20 cellular contexts compared by ENCODE assay signal in the genomic region with DNA sequence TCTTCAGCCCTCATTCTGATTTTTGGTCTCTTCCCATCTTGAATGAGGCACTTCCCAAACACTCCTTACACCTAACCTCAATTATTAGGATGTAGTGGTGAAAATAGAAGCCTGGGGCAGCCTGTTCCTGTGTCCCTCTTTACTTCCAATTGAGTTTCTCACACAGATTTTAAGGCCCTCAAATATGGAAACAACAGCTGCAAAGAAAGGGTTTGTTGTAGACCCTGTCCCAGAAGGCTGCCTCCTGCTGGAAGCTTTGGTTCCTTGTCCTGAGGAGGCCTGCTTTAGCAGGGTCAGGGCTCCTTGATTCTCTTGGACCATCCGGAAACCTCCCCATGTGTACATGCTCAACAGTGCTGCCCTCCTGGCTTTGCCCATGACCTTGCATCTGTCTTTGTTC.
DNase-seq lines count a peak whose midpoint lies in the region; ATAC-seq and TF ChIP-seq lines count a peak whose summit lies in the region.
"Had no signal": no experiment of that assay in that cellular context is flagged by ENCODE, and none has a peak within 500 bp of the region (broad histone marks: within the 10 kb centered on the region; RNA-seq: fewer than 3 reads in every experiment).

No MANE protein-coding gene starts in this region.

- no peak overlapping the region for H3K4me3 Mint-ChIP-seq in H9
- H3K4me3 Mint-ChIP-seq in activated T-helper 17 cell treated with anti-CD3 and anti-CD28 coated beads, Interleukin-2, amount 50 U/mL, for 72 hours = no peak overlapping the region
- no peak overlapping the region for H3K4me3 Mint-ChIP-seq in activated CD4-positive, alpha-beta memory T cell treated with anti-CD3 and anti-CD28 coated beads for 36 hours
- H3K4me3 Mint-ChIP-seq in activated T-helper 1 cell treated with anti-CD3 and anti-CD28 coated beads, Interleukin-12 subunit alpha, Interleukin-12 subunit beta, Interleukin-2, Interleukin-4 antibody, amounts not matched to agents 30 ng/mL and 10 ng/mL and 1 ng/mL, durations not matched to agents 14 hours and 24 hours and 36 hours = no peak overlapping the region
- H3K4me3 Mint-ChIP-seq: naive B cell; T-helper 2 cell treated with Interferon-gamma antibody and Interleukin-4, amounts not matched to agents 5 μg/mL and 100 μg/mL, for 36 hours had no signal

- H2AFZ ChIP-seq in H9 (ENCODE audit: low read length) (no peak overlapping the region), mesenchymal stem cell (ENCODE audit: low read depth, low read length) (no peak overlapping the region)
- H2AFZ ChIP-seq: parathyroid adenoma had no signal

- peak; percentile 40 for TF ChIP-seq CTCF in GM06990 (IDR thresholded peaks at IDR 0.05; ENCODE audit: insufficient read depth, low read length, poor library complexity, severe bottlenecking)
- peak; percentile 65 for TF ChIP-seq CTCF in H9 (conservative IDR thresholded peaks at IDR 0.05)

- no peak overlapping the region for H3K14ac ChIP-seq in H9 (ENCODE audit: insufficient read depth, low read length)
- no peak overlapping the region for H3K14ac ChIP-seq in mesenchymal stem cell (ENCODE audit: low read length in 2 of 2)

- CTCF ChIA-PET in activated CD4-positive, alpha-beta memory T cell treated with anti-CD3 and anti-CD28 coated beads for 36 hours (lab: Charles Lee) = interaction anchor here (0.9 to 2.6 kb wide), 3 partner anchors 27 to 171 kb away, joined by 3 to 12 read pairs (median 8); no protein-coding TSS in a partner anchor

- peaks cover 10 to 22% of the 10 kb centered on the region in 2 experiments for H3K4me1 Mint-ChIP-seq in H9
- H3K4me1 Mint-ChIP-seq in activated T-helper 17 cell treated with anti-CD3 and anti-CD28 coated beads, Interleukin-2, amount 50 U/mL, for 72 hours = peaks cover 10% of the 10 kb centered on the region
- H3K4me1 Mint-ChIP-seq in activated CD4-positive, alpha-beta memory T cell treated with anti-CD3 and anti-CD28 coated beads for 36 hours (ENCODE audit: low read depth) = peaks cover 20% of the 10 kb centered on the region
- peaks cover 38% of the 10 kb centered on the region for H3K4me1 Mint-ChIP-seq in activated T-helper 1 cell treated with anti-CD3 and anti-CD28 coated beads, Interleukin-12 subunit alpha, Interleukin-12 subunit beta, Interleukin-2, Interleukin-4 antibody, amounts not matched to agents 30 ng/mL and 10 ng/mL and 1 ng/mL, durations not matched to agents 14 hours and 24 hours and 36 hours (ENCODE audit: low read depth)
- H3K4me1 Mint-ChIP-seq: naive B cell had no signal

- H4K8ac ChIP-seq in H9 (replicated peaks; ENCODE audit: insufficient read length, low read depth, low read length) (no peak overlapping the region), mesenchymal stem cell (ENCODE audit: low read length) (no peak overlapping the region)

- ATAC-seq in activated T-helper 17 cell treated with anti-CD3 and anti-CD28 coated beads, Interleukin-2, amount 50 U/mL, for 72 hours (replicated peaks) = no peak
- no peak for ATAC-seq in GM19452 (IDR thresholded peaks at IDR 0.05; ENCODE audit: unreplicated experiment)

- 0 out of 7 replicates have a peak overlapping the region, but pooled peaks of 2 of the 3 experiments have one; percentile 18 to 57 for H3K27ac Mint-ChIP-seq in H9
- peak overlapping the region; percentile 34 for H3K27ac Mint-ChIP-seq in activated T-helper 17 cell treated with anti-CD3 and anti-CD28 coated beads, Interleukin-2, amount 50 U/mL, for 72 hours
- no peak overlapping the region for H3K27ac Mint-ChIP-seq in activated CD4-positive, alpha-beta memory T cell treated with anti-CD3 and anti-CD28 coated beads for 36 hours
- no peak overlapping the region for H3K27ac Mint-ChIP-seq in activated T-helper 1 cell treated with anti-CD3 and anti-CD28 coated beads, Interleukin-12 subunit alpha, Interleukin-12 subunit beta, Interleukin-2, Interleukin-4 antibody, amounts not matched to agents 30 ng/mL and 10 ng/mL and 1 ng/mL, durations not matched to agents 14 hours and 24 hours and 36 hours
- H3K27ac Mint-ChIP-seq: naive B cell; T-helper 2 cell treated with Interferon-gamma antibody and Interleukin-4, amounts not matched to agents 5 μg/mL and 100 μg/mL, for 36 hours had no signal

- no peaks in the 10 kb centered on the region for H3K4me1 ChIP-seq in H9 (ENCODE audit: insufficient read depth, low read length)
- H3K4me1 ChIP-seq in mesenchymal stem cell (ENCODE audit: control insufficient read depth, insufficient read depth, low read depth, low read length) = peaks cover 4% of the 10 kb centered on the region
- H3K4me1 ChIP-seq: parathyroid adenoma had no signal

- H3T11ph ChIP-seq in H9 (ENCODE audit: low read length) = no peak overlapping the region

- H3K27me3 Mint-ChIP-seq in H9 (ENCODE audit: low read depth) = no peaks in the 10 kb centered on the region
- no peaks in the 10 kb centered on the region for H3K27me3 Mint-ChIP-seq in activated T-helper 17 cell treated with anti-CD3 and anti-CD28 coated beads, Interleukin-2, amount 50 U/mL, for 72 hours
- H3K27me3 Mint-ChIP-seq in activated CD4-positive, alpha-beta memory T cell treated with anti-CD3 and anti-CD28 coated beads for 36 hours = no peaks in the 10 kb centered on the region
- no peaks in the 10 kb centered on the region for H3K27me3 Mint-ChIP-seq in activated T-helper 1 cell treated with anti-CD3 and anti-CD28 coated beads, Interleukin-12 subunit alpha, Interleukin-12 subunit beta, Interleukin-2, Interleukin-4 antibody, amounts not matched to agents 30 ng/mL and 10 ng/mL and 1 ng/mL, durations not matched to agents 14 hours and 24 hours and 36 hours (ENCODE audit: insufficient read depth)
- H3K27me3 Mint-ChIP-seq: naive B cell had no signal

- H3K4me3 ChIP-seq in GM06990 (replicated peaks; ENCODE audit: low read depth, low read length) (no peak overlapping the region), mesenchymal stem cell (ENCODE audit: insufficient read depth in 1 of 2, low read depth in 1 of 2, low read length in 2 of 2) (no peak overlapping the region)
- H3K4me3 ChIP-seq: lung, skin epidermis had no signal

- H3K4ac ChIP-seq in H9 (ENCODE audit: low read depth, low read length) (no peak overlapping the region), mesenchymal stem cell (ENCODE audit: low read depth in 1 of 2, low read length in 2 of 2) (no peak overlapping the region)

- H3K9me3 Mint-ChIP-seq in H9 = no peaks in the 10 kb centered on the region
- no peaks in the 10 kb centered on the region for H3K9me3 Mint-ChIP-seq in activated T-helper 17 cell treated with anti-CD3 and anti-CD28 coated beads, Interleukin-2, amount 50 U/mL, for 72 hours
- H3K9me3 Mint-ChIP-seq in activated CD4-positive, alpha-beta memory T cell treated with anti-CD3 and anti-CD28 coated beads for 36 hours = no peaks in the 10 kb centered on the region
- no peaks in the 10 kb centered on the region for H3K9me3 Mint-ChIP-seq in activated T-helper 1 cell treated with anti-CD3 and anti-CD28 coated beads, Interleukin-12 subunit alpha, Interleukin-12 subunit beta, Interleukin-2, Interleukin-4 antibody, amounts not matched to agents 30 ng/mL and 10 ng/mL and 1 ng/mL, durations not matched to agents 14 hours and 24 hours and 36 hours
- H3K9me3 Mint-ChIP-seq: naive B cell; T-helper 2 cell treated with Interferon-gamma antibody and Interleukin-4, amounts not matched to agents 5 μg/mL and 100 μg/mL, for 36 hours had no signal

- no peak overlapping the region for H2BK120ac ChIP-seq in H9 (ENCODE audit: low read depth, low read length, poor library complexity, severe bottlenecking)
- no peak overlapping the region for H2BK120ac ChIP-seq in mesenchymal stem cell (ENCODE audit: low read depth, low read length)

- H3K9me3 ChIP-seq in H9 (ENCODE audit: control insufficient read depth, low read depth, low read length) = no peaks in the 10 kb centered on the region
- no peaks in the 10 kb centered on the region for H3K9me3 ChIP-seq in mesenchymal stem cell (ENCODE audit: control insufficient read depth, low read length)

- H3K9ac ChIP-seq in H9 (ENCODE audit: extremely low read depth, insufficient read length, low read length) (no peak overlapping the region), mesenchymal stem cell (ENCODE audit: low read length) (no peak overlapping the region)
- H3K9ac ChIP-seq: parathyroid adenoma had no signal

- H3K56ac ChIP-seq in H9 (ENCODE audit: insufficient read length, low read depth, low read length) = no peak overlapping the region

- no peak overlapping the region for H2BK5ac ChIP-seq in H9 (ENCODE audit: insufficient read length, low read length)
- H2BK5ac ChIP-seq in mesenchymal stem cell (ENCODE audit: low read depth, low read length, poor library complexity, severe bottlenecking) = no peak overlapping the region

- DNase-seq in GM06990 (ENCODE audit: extremely low read depth, insufficient read length) = no peak
- peak; percentile 54 for DNase-seq in H9
- DNase-seq in mesenchymal stem cell = no peak
- no peak for DNase-seq in cardiac septum (ENCODE audit: low spot score)
- no peak for DNase-seq in activated CD4-positive, alpha-beta memory T cell treated with anti-CD3 and anti-CD28 coated beads for 36 hours
- no peak for DNase-seq in activated T-helper 1 cell treated with anti-CD3 and anti-CD28 coated beads, Interleukin-12 subunit alpha, Interleukin-12 subunit beta, Interleukin-2, Interleukin-4 antibody, amounts not matched to agents 30 ng/mL and 10 ng/mL and 1 ng/mL, durations not matched to agents 14 hours and 24 hours and 36 hours (ENCODE audit: low spot score)
- DNase-seq: COR-L47; head of caudate nucleus; naive B cell; NCI-H1092; NCI-H2081; NCI-H510A; SIG-M5; stimulated activated CD4-positive, alpha-beta T cell treated with anti-CD3 and anti-CD28 coated beads, Interleukin-4, amount 100 ng/mL, for 1 hour had no signal

- no peak overlapping the region for H4K5ac ChIP-seq in H9 (ENCODE audit: insufficient read length, low read depth, low read length)

- H3K18ac ChIP-seq in H9 (ENCODE audit: insufficient read length, low read depth, low read length) = no peak overlapping the region
- H3K18ac ChIP-seq in mesenchymal stem cell (ENCODE audit: low read depth in 1 of 2, low read length in 2 of 2) = no peak overlapping the region

- H2BK20ac ChIP-seq in H9 (ENCODE audit: low read depth, low read length, poor library complexity, severe bottlenecking) = no peak overlapping the region

- H2BK12ac ChIP-seq in H9 (ENCODE audit: insufficient read length, low read depth, low read length) (no peak overlapping the region), mesenchymal stem cell (ENCODE audit: low read length in 2 of 2) (no peak overlapping the region)

- H4K91ac ChIP-seq in H9 (ENCODE audit: insufficient read length, low read depth, low read length) = no peak overlapping the region
- no peak overlapping the region for H4K91ac ChIP-seq in mesenchymal stem cell (ENCODE audit: low read length)

- H3K27me3 ChIP-seq in GM06990 (replicated peaks; ENCODE audit: control insufficient read depth, insufficient read depth, low read length) = no peaks in the 10 kb centered on the region
- H3K27me3 ChIP-seq in H9 (ENCODE audit: insufficient read depth, low read length) = no peaks in the 10 kb centered on the region
- no peaks in the 10 kb centered on the region for H3K27me3 ChIP-seq in mesenchymal stem cell (ENCODE audit: control insufficient read depth in 1 of 2, insufficient read depth in 1 of 2, low read length in 2 of 2)

- H3K79me1 ChIP-seq in H9 (ENCODE audit: insufficient read depth, low read depth, low read length, poor library complexity, severe bottlenecking) (no peaks in the 10 kb centered on the region), mesenchymal stem cell (replicated peaks; ENCODE audit: low read length, poor library complexity, severe bottlenecking) (no peaks in the 10 kb centered on the region)

- H4K20me1 ChIP-seq in H9 (ENCODE audit: control insufficient read depth, insufficient read depth, insufficient read length) = no peaks in the 10 kb centered on the region

- WGBS in H9 (ENCODE audit: extremely low coverage, insufficient read length, low lambda C conversion rate) = no CpG with 5 or more reads among the region's 1 CpG
- 100% methylated on average over 1 of the region's 1 CpG for WGBS in mesenchymal stem cell

- no peak overlapping the region for H3K23ac ChIP-seq in H9 (ENCODE audit: insufficient read length, low read depth, low read length)
- H3K23ac ChIP-seq in mesenchymal stem cell (ENCODE audit: low read length in 2 of 2) = no peak overlapping the region

- no peaks in the 10 kb centered on the region for H3K79me2 ChIP-seq in H9 (ENCODE audit: insufficient read depth, low read length)
- H3K79me2 ChIP-seq: parathyroid adenoma had no signal

- H3K27ac ChIP-seq in H9 (ENCODE audit: insufficient read length, low read depth, low read length) = no peak overlapping the region
- H3K27ac ChIP-seq in mesenchymal stem cell (ENCODE audit: low read length, poor library complexity, severe bottlenecking) = no peak overlapping the region
- H3K27ac ChIP-seq: parathyroid adenoma had no signal

- no peaks in the 10 kb centered on the region for H3K36me3 ChIP-seq in GM06990 (ENCODE audit: control insufficient read depth, insufficient read depth, low read length)
- H3K36me3 ChIP-seq in mesenchymal stem cell (ENCODE audit: control insufficient read depth in 1 of 2, insufficient read depth in 2 of 2, low read depth in 1 of 2, low read length in 2 of 2) = peaks cover 0 to 3% of the 10 kb centered on the region in 2 experiments

- H3K4me2 ChIP-seq in H9 (ENCODE audit: insufficient read depth, insufficient read length, low read length) = no peak overlapping the region
- no peak overlapping the region for H3K4me2 ChIP-seq in mesenchymal stem cell (ENCODE audit: low read length, poor library complexity, severe bottlenecking)

- H2BK15ac ChIP-seq in H9 (ENCODE audit: low read depth, low read length) = no peak overlapping the region
- H2BK15ac ChIP-seq in mesenchymal stem cell (ENCODE audit: low read depth, poor library complexity, severe bottlenecking) = no peak overlapping the region

- H2AK5ac ChIP-seq in H9 (ENCODE audit: insufficient read length, low read length) (no peak overlapping the region), mesenchymal stem cell (ENCODE audit: low read length, severe bottlenecking) (peak overlapping the region; percentile 9)

- H3K36me3 Mint-ChIP-seq in H9 (ENCODE audit: insufficient read depth in 1 of 3, low read depth in 3 of 3) = peaks cover 3 to 6% (median 3%) of the 10 kb centered on the region in 3 experiments
- peaks cover 25% of the 10 kb centered on the region for H3K36me3 Mint-ChIP-seq in activated T-helper 17 cell treated with anti-CD3 and anti-CD28 coated beads, Interleukin-2, amount 50 U/mL, for 72 hours (ENCODE audit: low read depth)
- peaks cover 16% of the 10 kb centered on the region for H3K36me3 Mint-ChIP-seq in activated CD4-positive, alpha-beta memory T cell treated with anti-CD3 and anti-CD28 coated beads for 36 hours
- peaks cover 12% of the 10 kb centered on the region for H3K36me3 Mint-ChIP-seq in activated T-helper 1 cell treated with anti-CD3 and anti-CD28 coated beads, Interleukin-12 subunit alpha, Interleukin-12 subunit beta, Interleukin-2, Interleukin-4 antibody, amounts not matched to agents 30 ng/mL and 10 ng/mL and 1 ng/mL, durations not matched to agents 14 hours and 24 hours and 36 hours (ENCODE audit: low read depth)

- H3K23me2 ChIP-seq in H9 (ENCODE audit: insufficient read length, low read depth, low read length, poor library complexity, severe bottlenecking) = no peaks in the 10 kb centered on the region

- intact Hi-C loops in cardiac septum (cut with DNase I) = no loop called here
- intact Hi-C loops in activated CD4-positive, alpha-beta memory T cell treated with anti-CD3 and anti-CD28 coated beads for 36 hours (cut with micrococcal nuclease) = no loop called here
- intact Hi-C loops in activated T-helper 1 cell treated with anti-CD3 and anti-CD28 coated beads, Interleukin-12 subunit alpha, Interleukin-12 subunit beta, Interleukin-2, Interleukin-4 antibody, amounts not matched to agents 30 ng/mL and 10 ng/mL and 1 ng/mL, durations not matched to agents 14 hours and 24 hours and 36 hours (cut with micrococcal nuclease) = no loop called here

- POLR2A ChIA-PET in activated CD4-positive, alpha-beta memory T cell treated with anti-CD3 and anti-CD28 coated beads for 36 hours (lab: Charles Lee) = interaction anchor here (0.6 kb wide), 1 partner anchor 172 kb away, joined by 3 read pairs; no protein-coding TSS in a partner anchor

Comparison
In these comparisons a context has a peak if more than half of its experiments do, and no peak if none do; other contexts are left out.
1. H3K27ac Mint-ChIP-seq: peak in H9 (2 of 3) and activated T-helper 17 cell treated with anti-CD3 and anti-CD28 coated beads, Interleukin-2, amount 50 U/mL, for 72 hours (single experiment); none in activated CD4-positive, alpha-beta memory T cell treated with anti-CD3 and anti-CD28 coated beads for 36 hours (single experiment) and activated T-helper 1 cell treated with anti-CD3 and anti-CD28 coated beads, Interleukin-12 subunit alpha, Interleukin-12 subunit beta, Interleukin-2, Interleukin-4 antibody, amounts not matched to agents 30 ng/mL and 10 ng/mL and 1 ng/mL, durations not matched to agents 14 hours and 24 hours and 36 hours (single experiment).